Comparison of ENCODE assay signal across 1 cellular context in the genomic region with DNA sequence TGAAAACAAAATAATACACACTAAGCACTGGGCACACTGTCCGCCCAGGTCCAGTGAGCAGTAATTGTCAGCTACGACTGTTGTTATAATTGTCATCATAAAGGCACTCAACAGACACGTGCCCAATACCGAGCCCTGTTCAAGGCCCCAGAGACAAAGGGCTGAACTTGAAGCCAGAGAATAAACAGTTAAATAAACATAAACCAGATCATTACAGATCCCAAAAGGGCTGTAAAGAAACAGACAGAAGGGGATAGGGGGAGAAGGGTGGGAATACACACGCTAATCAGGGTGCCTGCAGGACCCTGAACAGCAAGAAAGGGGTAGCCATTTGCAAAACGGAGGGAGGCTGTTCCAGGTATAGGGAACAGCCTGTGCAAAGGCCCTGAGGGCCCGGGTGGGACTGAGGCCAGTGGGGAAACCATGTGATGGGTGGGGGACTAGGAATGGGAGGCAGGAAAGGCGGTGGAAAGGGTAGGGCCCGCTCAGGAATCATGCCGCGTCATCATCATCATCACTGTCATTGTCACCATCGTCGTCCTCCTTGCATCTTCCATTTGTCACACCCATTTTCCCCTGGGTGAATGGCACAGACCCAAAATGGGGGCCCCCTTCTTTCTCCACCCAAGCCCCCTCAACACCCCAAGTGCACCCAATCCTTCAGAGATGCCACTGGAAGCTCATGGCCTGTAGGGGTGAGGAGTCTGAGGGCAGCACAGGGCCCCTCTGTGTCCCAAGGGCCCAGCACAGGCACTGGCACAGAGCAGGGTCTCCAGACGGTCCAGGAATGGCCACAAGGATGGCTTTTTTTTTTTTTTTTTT.
TF ChIP-seq lines count a peak whose summit lies in the region.

No MANE protein-coding gene starts in this region.

TF ChIP-seq in K562, 482 proteins besides CTCF, POLR2A, EP300 and RAD21:
- TF ChIP-seq MAFG (tag; conservative IDR thresholded peaks at IDR 0.05) = peak; percentile 55
- peak; percentile 48; the same call in 1 of the 2 replicates for TF ChIP-seq NFE2 (IDR thresholded peaks at IDR 0.05; ENCODE audit: low read depth)
- 0 out of 2 replicates have a peak, but pooled peaks have one; percentile 1 for TF ChIP-seq BCOR (IDR thresholded peaks at IDR 0.05)
- no peak for TF ChIP-seq GTF2A2 (tag; IDR thresholded peaks at IDR 0.05)
- TF ChIP-seq ZNF3 (CRISPR knock-in tag; IDR thresholded peaks at IDR 0.05) = peak; percentile 69; the same call in 1 of the 2 replicates
- 0 out of 4 replicates have a peak, but pooled peaks of 1 of the 2 experiments have one; percentile 2 for TF ChIP-seq KDM1A (IDR thresholded peaks at IDR 0.05)
- no peak for TF ChIP-seq NCOR1 (IDR thresholded peaks at IDR 0.05)
- no peak for TF ChIP-seq BCLAF1 (IDR thresholded peaks at IDR 0.05; ENCODE audit: borderline replicate concordance in 1 of 2, control insufficient read depth in 1 of 2, low read depth in 2 of 2, low read length in 1 of 2)
- TF ChIP-seq MAFK (IDR thresholded peaks at IDR 0.05; ENCODE audit: low read length) = 0 out of 2 replicates have a peak, but pooled peaks have one; percentile 12
- peak in 1 of 3 experiments; percentile 29 for TF ChIP-seq YY1 (IDR thresholded peaks at IDR 0.05; ENCODE audit: borderline replicate concordance in 1 of 3, control insufficient read depth in 1 of 3, extremely low read depth in 1 of 3, insufficient read depth in 3 of 3, insufficient read length in 1 of 3, insufficient replicate concordance in 2 of 3, low read depth in 1 of 3, low read length in 2 of 3)
- no peak for TF ChIP-seq ZNF197 (CRISPR knock-in tag; IDR thresholded peaks at IDR 0.05; ENCODE audit: low read depth)
- TF ChIP-seq BDP1 (IDR thresholded peaks at IDR 0.05; ENCODE audit: insufficient read depth, insufficient read length) = no peak
- no peak for TF ChIP-seq RBM25 (IDR thresholded peaks at IDR 0.05; ENCODE audit: low read depth, low read length, severe bottlenecking)
- TF ChIP-seq HDAC2 (IDR thresholded peaks at IDR 0.05) = 0 out of 2 replicates have a peak, but pooled peaks have one; percentile 34
- peak; percentile 65 for TF ChIP-seq C11orf30 (IDR thresholded peaks at IDR 0.05; ENCODE audit: low read depth)
- TF ChIP-seq GATA2 (CRISPR knock-in tag; IDR thresholded peaks at IDR 0.05) = no peak
- TF ChIP-seq, protein P1, sequence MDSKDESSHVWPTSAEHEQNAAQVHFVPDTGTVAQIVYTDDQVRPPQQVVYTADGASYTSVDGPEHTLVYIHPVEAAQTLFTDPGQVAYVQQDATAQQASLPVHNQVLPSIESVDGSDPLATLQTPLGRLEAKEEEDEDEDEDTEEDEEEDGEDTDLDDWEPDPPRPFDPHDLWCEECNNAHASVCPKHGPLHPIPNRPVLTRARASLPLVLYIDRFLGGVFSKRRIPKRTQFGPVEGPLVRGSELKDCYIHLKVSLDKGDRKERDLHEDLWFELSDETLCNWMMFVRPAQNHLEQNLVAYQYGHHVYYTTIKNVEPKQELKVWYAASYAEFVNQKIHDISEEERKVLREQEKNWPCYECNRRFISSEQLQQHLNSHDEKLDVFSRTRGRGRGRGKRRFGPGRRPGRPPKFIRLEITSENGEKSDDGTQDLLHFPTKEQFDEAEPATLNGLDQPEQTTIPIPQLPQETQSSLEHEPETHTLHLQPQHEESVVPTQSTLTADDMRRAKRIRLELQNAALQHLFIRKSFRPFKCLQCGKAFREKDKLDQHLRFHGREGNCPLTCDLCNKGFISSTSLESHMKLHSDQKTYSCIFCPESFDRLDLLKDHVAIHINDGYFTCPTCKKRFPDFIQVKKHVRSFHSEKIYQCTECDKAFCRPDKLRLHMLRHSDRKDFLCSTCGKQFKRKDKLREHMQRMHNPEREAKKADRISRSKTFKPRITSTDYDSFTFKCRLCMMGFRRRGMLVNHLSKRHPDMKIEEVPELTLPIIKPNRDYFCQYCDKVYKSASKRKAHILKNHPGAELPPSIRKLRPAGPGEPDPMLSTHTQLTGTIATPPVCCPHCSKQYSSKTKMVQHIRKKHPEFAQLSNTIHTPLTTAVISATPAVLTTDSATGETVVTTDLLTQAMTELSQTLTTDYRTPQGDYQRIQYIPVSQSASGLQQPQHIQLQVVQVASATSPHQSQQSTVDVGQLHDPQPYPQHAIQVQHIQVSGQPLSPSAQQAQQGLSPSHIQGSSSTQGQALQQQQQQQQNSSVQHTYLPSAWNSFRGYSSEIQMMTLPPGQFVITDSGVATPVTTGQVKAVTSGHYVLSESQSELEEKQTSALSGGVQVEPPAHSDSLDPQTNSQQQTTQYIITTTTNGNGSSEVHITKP (IDR thresholded peaks at IDR 0.05; ENCODE audit: partially characterized antibody) = peak; percentile 30
- no peak for TF ChIP-seq ZNF444 (CRISPR knock-in tag; IDR thresholded peaks at IDR 0.05)
- 0 out of 2 replicates have a peak, but pooled peaks have one; percentile 9 for TF ChIP-seq ZBTB7A (IDR thresholded peaks at IDR 0.05; ENCODE audit: borderline replicate concordance, control insufficient read depth, low read depth, low read length)
- peak; percentile 71 for TF ChIP-seq ZNF316 (IDR thresholded peaks at IDR 0.05)
- TF ChIP-seq CEBPG (CRISPR knock-in tag; IDR thresholded peaks at IDR 0.05) = no peak
- no peak for TF ChIP-seq CEBPG (tag; conservative IDR thresholded peaks at IDR 0.05 in 1 of 2, IDR thresholded peaks at IDR 0.05 in 1 of 2)
TF ChIP-seq in K562: peak in this region for 12.
